ENCODE assay signal across 8 cellular contexts in genomic region chr15:64095795-64096485, GRCh38. TPM values are rescaled to one million over a fixed set of nuclear protein-coding genes. Genes with fewer than 3 reads are reported as not detected.
DNase-seq lines count a peak whose midpoint lies in the region; ATAC-seq and TF ChIP-seq lines count a peak whose summit lies in the region.

TSS of gene SNX1 (plus strand) at chr15:64095982. CDS start at chr15:64096014, 32 bp downstream.

- peak within 1 kb of the TSS; percentile 92 to 100 (median 98) for H3K4me3 Mint-ChIP-seq in CD4-positive, CD25-positive, alpha-beta regulatory T cell

- no peaks in the 10 kb centered on the region for H3K9me3 ChIP-seq in CD4-positive, CD25-positive, alpha-beta regulatory T cell (ENCODE audit: control insufficient read depth in 2 of 2, low read length in 2 of 2)
- H3K9me3 ChIP-seq in HUES6 (ENCODE audit: control insufficient read depth, insufficient read depth, low read depth, low read length) (no peaks in the 10 kb centered on the region), NT2/D1 (ENCODE audit: insufficient read depth, low read length) (no peaks in the 10 kb centered on the region)
- H3K9me3 ChIP-seq in effector memory CD4-positive, alpha-beta T cell (ENCODE audit: control insufficient read depth, low read length), result no peaks in the 10 kb centered on the region

- H3K4me1 ChIP-seq in CD4-positive, CD25-positive, alpha-beta regulatory T cell (ENCODE audit: control insufficient read depth, insufficient read depth, low read length, poor library complexity, severe bottlenecking), result peaks cover 77% of the 10 kb centered on the region
- peaks cover 19% of the 10 kb centered on the region for H3K4me1 ChIP-seq in HUES6 (ENCODE audit: control insufficient read depth, insufficient read depth, low read length)
- H3K4me1 ChIP-seq in NT2/D1 (ENCODE audit: insufficient read depth, insufficient read length), result no peaks in the 10 kb centered on the region
- peaks cover 36% of the 10 kb centered on the region for H3K4me1 ChIP-seq in effector memory CD4-positive, alpha-beta T cell (ENCODE audit: control insufficient read depth, insufficient read depth, low read length, poor library complexity, severe bottlenecking)

- no peaks in the 10 kb centered on the region for H3K36me3 ChIP-seq in CD4-positive, CD25-positive, alpha-beta regulatory T cell (ENCODE audit: control insufficient read depth, insufficient read depth, low read length)
- H3K36me3 ChIP-seq in HUES6 (ENCODE audit: control insufficient read depth, insufficient read depth, low read length), result no peaks in the 10 kb centered on the region
- H3K36me3 ChIP-seq in NT2/D1 (ENCODE audit: insufficient read depth, insufficient read length, low read length), result peaks cover 9% of the 10 kb centered on the region
- H3K36me3 ChIP-seq in effector memory CD4-positive, alpha-beta T cell (ENCODE audit: control insufficient read depth, insufficient read depth, low read length), result no peaks in the 10 kb centered on the region

- peak within 1 kb of the TSS; percentile 90 for H3K27ac ChIP-seq in CD4-positive, CD25-positive, alpha-beta regulatory T cell (ENCODE audit: insufficient read depth, low read length, poor library complexity, severe bottlenecking)
- no peak within 1 kb of the TSS; the same call in 1 of the 2 replicates for H3K27ac ChIP-seq in HUES6 (ENCODE audit: low read depth, low read length)
- H3K27ac ChIP-seq in effector memory CD4-positive, alpha-beta T cell (ENCODE audit: insufficient read depth, low read length, poor library complexity, severe bottlenecking), result peak within 1 kb of the TSS; percentile 85

- H3K9ac ChIP-seq in HUES6 (ENCODE audit: low read length) (peak within 1 kb of the TSS; percentile 71), NT2/D1 (ENCODE audit: insufficient read length, low read depth) (peak within 1 kb of the TSS; percentile 92)

- H3K36me3 Mint-ChIP-seq in CD4-positive, CD25-positive, alpha-beta regulatory T cell, result no peaks in the 10 kb centered on the region

- peaks cover 5% of the 10 kb centered on the region for H3K27me3 Mint-ChIP-seq in CD4-positive, CD25-positive, alpha-beta regulatory T cell

- no peak for TF ChIP-seq CTCF in GM20000 (IDR thresholded peaks at IDR 0.05; ENCODE audit: extremely low read depth, missing control alignments)

- peaks cover 42 to 88% (median 58%) of the 10 kb centered on the region in 4 donors for H3K4me1 Mint-ChIP-seq in CD4-positive, CD25-positive, alpha-beta regulatory T cell

- peak within 1 kb of the TSS; percentile 100 for H3K4me3 ChIP-seq in CD4-positive, CD25-positive, alpha-beta regulatory T cell (ENCODE audit: low read depth, low read length)
- H3K4me3 ChIP-seq in HUES6 (ENCODE audit: low read depth, low read length) (peak within 1 kb of the TSS; percentile 93), NT2/D1 (ENCODE audit: insufficient read length, low read depth) (peak within 1 kb of the TSS; percentile 95)
- peak within 1 kb of the TSS; percentile 93 for H3K4me3 ChIP-seq in effector memory CD4-positive, alpha-beta T cell (ENCODE audit: insufficient read depth, low read depth, low read length, poor library complexity, severe bottlenecking)

- peak; percentile 92 to 96 (median 93) for DNase-seq in CD4-positive, CD25-positive, alpha-beta regulatory T cell
- DNase-seq in GM20000 (ENCODE audit: low spot score) (peak; percentile 88), NT2/D1 (ENCODE audit: low read depth, low spot score) (peak; percentile 76), medulla oblongata (ENCODE audit: extremely low spot score) (peak; percentile 98)
- peak; percentile 87 to 96 (median 91) for DNase-seq in activated CD8-positive, alpha-beta memory T cell treated with anti-CD3 and anti-CD28 coated beads for 48 hours (ENCODE audit: low read depth in 2 of 3, low spot score in 2 of 3)
- DNase-seq in effector memory CD4-positive, alpha-beta T cell, result peak; percentile 88 to 96 (median 94)
- peak; percentile 90 to 99 (median 97) for DNase-seq in stimulated activated CD4-positive, alpha-beta T cell treated with anti-CD3 and anti-CD28 coated beads, TNF-alpha, amount 100 ng/mL, for 4 hours (ENCODE audit: low read depth in 3 of 3)

- no peaks in the 10 kb centered on the region for H3K9me3 Mint-ChIP-seq in CD4-positive, CD25-positive, alpha-beta regulatory T cell

- peak within 1 kb of the TSS; percentile 99 to 100 (median 100) for H3K27ac Mint-ChIP-seq in CD4-positive, CD25-positive, alpha-beta regulatory T cell

- ATAC-seq in CD4-positive, CD25-positive, alpha-beta regulatory T cell (ENCODE audit: low read depth in 2 of 2), result peak; percentile 72 to 76

- no peaks in the 10 kb centered on the region for H3K27me3 ChIP-seq in CD4-positive, CD25-positive, alpha-beta regulatory T cell (ENCODE audit: control insufficient read depth, insufficient read depth, low read length)
- H3K27me3 ChIP-seq in HUES6 (ENCODE audit: control insufficient read depth, insufficient read depth, low read length) (no peaks in the 10 kb centered on the region), NT2/D1 (ENCODE audit: insufficient read depth, insufficient read length) (no peaks in the 10 kb centered on the region)
- no peaks in the 10 kb centered on the region for H3K27me3 ChIP-seq in effector memory CD4-positive, alpha-beta T cell (replicated peaks; ENCODE audit: control insufficient read depth, insufficient read depth, low read length, poor library complexity, severe bottlenecking)

RNA-seq across cellular contexts. Expression of gene SNX1, which starts in this region (rescaled TPM):
- 112 TPM for total RNA-seq in CD4-positive, CD25-positive, alpha-beta regulatory T cell
- 10 to 100 TPM; 58.3 to 72.7 (median 65.0) TPM for polyA plus RNA-seq in CD4-positive, CD25-positive, alpha-beta regulatory T cell
